ENCODE assay signal across 1 cellular context in the genomic region with DNA sequence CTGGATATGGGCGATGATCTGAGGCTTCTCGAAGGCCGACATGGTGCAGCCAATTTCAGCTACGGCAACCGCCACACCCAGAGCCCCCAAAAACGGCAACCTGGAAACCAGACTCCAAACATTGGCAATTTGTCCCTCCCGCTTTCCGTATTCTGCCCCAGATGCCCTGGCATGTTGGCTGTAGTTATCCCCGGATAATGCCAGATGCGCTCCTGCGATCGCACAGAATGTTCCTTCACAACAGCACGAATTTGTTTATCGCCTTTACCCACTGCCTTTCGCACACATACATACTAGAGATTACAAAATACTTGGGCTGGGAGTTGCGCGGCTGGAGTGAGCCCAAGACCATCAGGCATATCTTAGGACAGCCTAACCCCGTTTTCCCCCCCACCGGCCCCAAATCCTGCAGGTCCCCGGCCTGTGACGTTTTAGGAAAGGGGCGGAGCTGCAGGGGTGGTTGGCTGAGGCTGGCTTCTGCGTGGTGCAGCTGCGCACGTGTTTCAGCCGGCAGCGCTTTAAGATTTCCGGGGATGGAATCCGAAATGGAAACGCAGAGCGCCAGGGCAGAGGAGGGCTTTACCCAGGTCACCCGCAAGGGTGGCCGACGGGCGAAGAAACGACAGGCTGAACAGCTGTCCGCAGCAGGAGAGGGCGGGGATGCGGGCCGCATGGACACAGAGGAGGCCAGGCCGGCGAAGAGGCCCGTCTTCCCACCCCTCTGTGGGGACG.
TF ChIP-seq lines count a peak whose summit lies in the region.

A gene (plus strand): TSS at position 487 of the 732 bp plus-strand sequence. CDS start 47 bp downstream, at position 534.

TF ChIP-seq in HepG2, 621 proteins besides CTCF, POLR2A, EP300 and RAD21 (continued from another document and continues in another):
- TF ChIP-seq, protein P1, sequence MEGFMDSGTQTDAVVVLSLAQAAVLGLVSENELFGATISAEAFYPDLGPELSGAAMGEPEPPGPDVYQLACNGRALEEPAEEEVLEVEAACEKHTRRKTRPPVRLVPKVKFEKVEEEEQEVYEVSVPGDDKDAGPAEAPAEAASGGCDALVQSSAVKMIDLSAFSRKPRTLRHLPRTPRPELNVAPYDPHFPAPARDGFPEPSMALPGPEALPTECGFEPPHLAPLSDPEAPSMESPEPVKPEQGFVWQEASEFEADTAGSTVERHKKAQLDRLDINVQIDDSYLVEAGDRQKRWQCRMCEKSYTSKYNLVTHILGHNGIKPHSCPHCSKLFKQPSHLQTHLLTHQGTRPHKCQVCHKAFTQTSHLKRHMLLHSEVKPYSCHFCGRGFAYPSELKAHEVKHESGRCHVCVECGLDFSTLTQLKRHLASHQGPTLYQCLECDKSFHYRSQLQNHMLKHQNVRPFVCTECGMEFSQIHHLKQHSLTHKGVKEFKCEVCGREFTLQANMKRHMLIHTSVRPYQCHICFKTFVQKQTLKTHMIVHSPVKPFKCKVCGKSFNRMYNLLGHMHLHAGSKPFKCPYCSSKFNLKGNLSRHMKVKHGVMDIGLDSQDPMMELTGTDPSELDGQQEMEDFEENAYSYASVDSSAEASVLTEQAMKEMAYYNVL (CRISPR knock-in tag; IDR thresholded peaks at IDR 0.05; ENCODE audit: borderline replicate concordance), result no peak
- 0 out of 2 replicates have a peak, but pooled peaks have one; percentile 15 for TF ChIP-seq CAMTA2 (CRISPR knock-in tag; IDR thresholded peaks at IDR 0.05; ENCODE audit: borderline replicate concordance)
- TF ChIP-seq TMF1 (CRISPR knock-in tag; IDR thresholded peaks at IDR 0.05; ENCODE audit: low read depth), result peak; percentile 44; the same call in 1 of the 2 replicates
- TF ChIP-seq ZSCAN22 (CRISPR knock-in tag; IDR thresholded peaks at IDR 0.05), result peak; percentile 70; the same call in 1 of the 2 replicates
- TF ChIP-seq ZNF501 (CRISPR knock-in tag; IDR thresholded peaks at IDR 0.05), result peak; percentile 98
- TF ChIP-seq ELF3 (CRISPR knock-in tag; IDR thresholded peaks at IDR 0.05), result peak; percentile 49
- TF ChIP-seq ZBTB42 (CRISPR knock-in tag; IDR thresholded peaks at IDR 0.05), result peak; percentile 83
- TF ChIP-seq MAFK (conservative IDR thresholded peaks at IDR 0.05 in 1 of 2, IDR thresholded peaks at IDR 0.05 in 1 of 2; ENCODE audit: low read length in 2 of 2), result 0 out of 4 replicates have a peak, but pooled peaks of 1 of the 2 experiments have one; percentile 1
- TF ChIP-seq ZNF207 (IDR thresholded peaks at IDR 0.05; ENCODE audit: borderline replicate concordance), result 0 out of 2 replicates have a peak, but pooled peaks have one; percentile 13
- TF ChIP-seq, protein P2, sequence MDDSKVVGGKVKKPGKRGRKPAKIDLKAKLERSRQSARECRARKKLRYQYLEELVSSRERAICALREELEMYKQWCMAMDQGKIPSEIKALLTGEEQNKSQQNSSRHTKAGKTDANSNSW (CRISPR knock-in tag; IDR thresholded peaks at IDR 0.05; ENCODE audit: borderline replicate concordance), result peak; percentile 48; the same call in 1 of the 2 replicates
- peak; percentile 76 for TF ChIP-seq XRCC5 (optimal IDR thresholded peaks at IDR 0.05; ENCODE audit: low read length)
- TF ChIP-seq, protein P3, sequence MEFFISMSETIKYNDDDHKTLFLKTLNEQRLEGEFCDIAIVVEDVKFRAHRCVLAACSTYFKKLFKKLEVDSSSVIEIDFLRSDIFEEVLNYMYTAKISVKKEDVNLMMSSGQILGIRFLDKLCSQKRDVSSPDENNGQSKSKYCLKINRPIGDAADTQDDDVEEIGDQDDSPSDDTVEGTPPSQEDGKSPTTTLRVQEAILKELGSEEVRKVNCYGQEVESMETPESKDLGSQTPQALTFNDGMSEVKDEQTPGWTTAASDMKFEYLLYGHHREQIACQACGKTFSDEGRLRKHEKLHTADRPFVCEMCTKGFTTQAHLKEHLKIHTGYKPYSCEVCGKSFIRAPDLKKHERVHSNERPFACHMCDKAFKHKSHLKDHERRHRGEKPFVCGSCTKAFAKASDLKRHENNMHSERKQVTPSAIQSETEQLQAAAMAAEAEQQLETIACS (CRISPR knock-in tag; IDR thresholded peaks at IDR 0.05), result peak; percentile 13; the same call in 1 of the 2 replicates
- peak; percentile 10; the same call in 1 of the 2 replicates for TF ChIP-seq HOXD1 (CRISPR knock-in tag; IDR thresholded peaks at IDR 0.05)
- TF ChIP-seq ZEB1 (IDR thresholded peaks at IDR 0.05; ENCODE audit: insufficient replicate concordance, low read depth), result peak; percentile 78
- TF ChIP-seq ARNT (IDR thresholded peaks at IDR 0.05), result no peak
- peak; percentile 40; the same call in 1 of the 2 replicates for TF ChIP-seq ZNF616 (CRISPR knock-in tag; IDR thresholded peaks at IDR 0.05; ENCODE audit: low read depth)
- peak; percentile 3; the same call in 1 of the 2 replicates for TF ChIP-seq CEBPG (CRISPR knock-in tag; IDR thresholded peaks at IDR 0.05)
- TF ChIP-seq SMAD3 (CRISPR knock-in tag; IDR thresholded peaks at IDR 0.05), result peak; percentile 88
- TF ChIP-seq GATAD1 (CRISPR knock-in tag; IDR thresholded peaks at IDR 0.05), result peak; percentile 97
- TF ChIP-seq ZFP90 (CRISPR knock-in tag; IDR thresholded peaks at IDR 0.05; ENCODE audit: borderline replicate concordance), result peak; percentile 75; the same call in 1 of the 2 replicates
- TF ChIP-seq, protein P4, sequence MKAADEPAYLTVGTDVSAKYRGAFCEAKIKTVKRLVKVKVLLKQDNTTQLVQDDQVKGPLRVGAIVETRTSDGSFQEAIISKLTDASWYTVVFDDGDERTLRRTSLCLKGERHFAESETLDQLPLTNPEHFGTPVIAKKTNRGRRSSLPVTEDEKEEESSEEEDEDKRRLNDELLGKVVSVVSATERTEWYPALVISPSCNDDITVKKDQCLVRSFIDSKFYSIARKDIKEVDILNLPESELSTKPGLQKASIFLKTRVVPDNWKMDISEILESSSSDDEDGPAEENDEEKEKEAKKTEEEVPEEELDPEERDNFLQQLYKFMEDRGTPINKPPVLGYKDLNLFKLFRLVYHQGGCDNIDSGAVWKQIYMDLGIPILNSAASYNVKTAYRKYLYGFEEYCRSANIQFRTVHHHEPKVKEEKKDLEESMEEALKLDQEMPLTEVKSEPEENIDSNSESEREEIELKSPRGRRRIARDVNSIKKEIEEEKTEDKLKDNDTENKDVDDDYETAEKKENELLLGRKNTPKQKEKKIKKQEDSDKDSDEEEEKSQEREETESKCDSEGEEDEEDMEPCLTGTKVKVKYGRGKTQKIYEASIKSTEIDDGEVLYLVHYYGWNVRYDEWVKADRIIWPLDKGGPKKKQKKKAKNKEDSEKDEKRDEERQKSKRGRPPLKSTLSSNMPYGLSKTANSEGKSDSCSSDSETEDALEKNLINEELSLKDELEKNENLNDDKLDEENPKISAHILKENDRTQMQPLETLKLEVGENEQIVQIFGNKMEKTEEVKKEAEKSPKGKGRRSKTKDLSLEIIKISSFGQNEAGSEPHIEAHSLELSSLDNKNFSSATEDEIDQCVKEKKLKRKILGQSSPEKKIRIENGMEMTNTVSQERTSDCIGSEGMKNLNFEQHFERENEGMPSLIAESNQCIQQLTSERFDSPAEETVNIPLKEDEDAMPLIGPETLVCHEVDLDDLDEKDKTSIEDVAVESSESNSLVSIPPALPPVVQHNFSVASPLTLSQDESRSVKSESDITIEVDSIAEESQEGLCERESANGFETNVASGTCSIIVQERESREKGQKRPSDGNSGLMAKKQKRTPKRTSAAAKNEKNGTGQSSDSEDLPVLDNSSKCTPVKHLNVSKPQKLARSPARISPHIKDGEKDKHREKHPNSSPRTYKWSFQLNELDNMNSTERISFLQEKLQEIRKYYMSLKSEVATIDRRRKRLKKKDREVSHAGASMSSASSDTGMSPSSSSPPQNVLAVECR (CRISPR knock-in tag; IDR thresholded peaks at IDR 0.05; ENCODE audit: borderline replicate concordance), result peak; percentile 99
- TF ChIP-seq FIP1L1 (IDR thresholded peaks at IDR 0.05; ENCODE audit: borderline replicate concordance, insufficient read depth, low read depth, low read length), result peak; percentile 76; the same call in 1 of the 2 replicates
- TF ChIP-seq MIXL1 (CRISPR knock-in tag; IDR thresholded peaks at IDR 0.05), result peak; percentile 46
- 0 out of 2 replicates have a peak, but pooled peaks have one; percentile 44 for TF ChIP-seq ZNF451 (CRISPR knock-in tag; IDR thresholded peaks at IDR 0.05)
- TF ChIP-seq NCOR1 (IDR thresholded peaks at IDR 0.05; ENCODE audit: borderline replicate concordance, low read length), result peak; percentile 47; the same call in 1 of the 2 replicates
- TF ChIP-seq SIX1 (CRISPR knock-in tag; IDR thresholded peaks at IDR 0.05; ENCODE audit: borderline replicate concordance), result peak; percentile 41; the same call in 1 of the 2 replicates
- TF ChIP-seq ZNF841 (CRISPR knock-in tag; IDR thresholded peaks at IDR 0.05; ENCODE audit: borderline replicate concordance), result no peak
- no peak; the same call in 1 of the 2 replicates for TF ChIP-seq ZNF562 (CRISPR knock-in tag; IDR thresholded peaks at IDR 0.05; ENCODE audit: borderline replicate concordance)
- TF ChIP-seq HOXA9 (CRISPR knock-in tag; IDR thresholded peaks at IDR 0.05; ENCODE audit: borderline replicate concordance), result no peak
- TF ChIP-seq ZNF720 (CRISPR knock-in tag; IDR thresholded peaks at IDR 0.05), result no peak
- no peak for TF ChIP-seq SNRNP70 (IDR thresholded peaks at IDR 0.05; ENCODE audit: low read depth, low read length)
- peak; percentile 56; the same call in 1 of the 2 replicates for TF ChIP-seq ZNF772 (CRISPR knock-in tag; IDR thresholded peaks at IDR 0.05)
- peak; percentile 81 for TF ChIP-seq RBFOX2 (IDR thresholded peaks at IDR 0.05; ENCODE audit: low read depth, low read length)
- 0 out of 2 replicates have a peak, but pooled peaks have one; percentile 54 for TF ChIP-seq SP140L (CRISPR knock-in tag; IDR thresholded peaks at IDR 0.05; ENCODE audit: borderline replicate concordance)
- no peak for TF ChIP-seq HNF4G (IDR thresholded peaks at IDR 0.05; ENCODE audit: borderline replicate concordance, low read depth, low read length)
- TF ChIP-seq HNF4G (CRISPR knock-in tag; IDR thresholded peaks at IDR 0.05; ENCODE audit: borderline replicate concordance, low read depth), result peak; percentile 59; the same call in 1 of the 2 replicates
- 0 out of 2 replicates have a peak, but pooled peaks have one; percentile 16 for TF ChIP-seq ISX (CRISPR knock-in tag; conservative IDR thresholded peaks at IDR 0.05)
- 0 out of 2 replicates have a peak, but pooled peaks have one; percentile 14 for TF ChIP-seq PPARG (CRISPR knock-in tag; conservative IDR thresholded peaks at IDR 0.05)
- TF ChIP-seq FOXM1 (CRISPR knock-in tag; IDR thresholded peaks at IDR 0.05), result no peak
- TF ChIP-seq NFYB (CRISPR knock-in tag; IDR thresholded peaks at IDR 0.05), result peak; percentile 78
- TF ChIP-seq, protein P5, sequence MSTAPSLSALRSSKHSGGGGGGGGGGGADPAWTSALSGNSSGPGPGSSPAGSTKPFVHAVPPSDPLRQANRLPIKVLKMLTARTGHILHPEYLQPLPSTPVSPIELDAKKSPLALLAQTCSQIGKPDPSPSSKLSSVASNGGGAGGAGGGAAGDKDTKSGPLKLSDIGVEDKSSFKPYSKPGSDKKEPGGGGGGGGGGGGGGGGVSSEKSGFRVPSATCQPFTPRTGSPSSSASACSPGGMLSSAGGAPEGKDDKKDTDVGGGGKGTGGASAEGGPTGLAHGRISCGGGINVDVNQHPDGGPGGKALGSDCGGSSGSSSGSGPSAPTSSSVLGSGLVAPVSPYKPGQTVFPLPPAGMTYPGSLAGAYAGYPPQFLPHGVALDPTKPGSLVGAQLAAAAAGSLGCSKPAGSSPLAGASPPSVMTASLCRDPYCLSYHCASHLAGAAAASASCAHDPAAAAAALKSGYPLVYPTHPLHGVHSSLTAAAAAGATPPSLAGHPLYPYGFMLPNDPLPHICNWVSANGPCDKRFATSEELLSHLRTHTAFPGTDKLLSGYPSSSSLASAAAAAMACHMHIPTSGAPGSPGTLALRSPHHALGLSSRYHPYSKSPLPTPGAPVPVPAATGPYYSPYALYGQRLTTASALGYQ (CRISPR knock-in tag; IDR thresholded peaks at IDR 0.05), result peak; percentile 22; the same call in 1 of the 2 replicates
- peak; percentile 46; the same call in 1 of the 2 replicates for TF ChIP-seq ZNF180 (CRISPR knock-in tag; IDR thresholded peaks at IDR 0.05; ENCODE audit: borderline replicate concordance, low read depth)
- TF ChIP-seq, protein P6, sequence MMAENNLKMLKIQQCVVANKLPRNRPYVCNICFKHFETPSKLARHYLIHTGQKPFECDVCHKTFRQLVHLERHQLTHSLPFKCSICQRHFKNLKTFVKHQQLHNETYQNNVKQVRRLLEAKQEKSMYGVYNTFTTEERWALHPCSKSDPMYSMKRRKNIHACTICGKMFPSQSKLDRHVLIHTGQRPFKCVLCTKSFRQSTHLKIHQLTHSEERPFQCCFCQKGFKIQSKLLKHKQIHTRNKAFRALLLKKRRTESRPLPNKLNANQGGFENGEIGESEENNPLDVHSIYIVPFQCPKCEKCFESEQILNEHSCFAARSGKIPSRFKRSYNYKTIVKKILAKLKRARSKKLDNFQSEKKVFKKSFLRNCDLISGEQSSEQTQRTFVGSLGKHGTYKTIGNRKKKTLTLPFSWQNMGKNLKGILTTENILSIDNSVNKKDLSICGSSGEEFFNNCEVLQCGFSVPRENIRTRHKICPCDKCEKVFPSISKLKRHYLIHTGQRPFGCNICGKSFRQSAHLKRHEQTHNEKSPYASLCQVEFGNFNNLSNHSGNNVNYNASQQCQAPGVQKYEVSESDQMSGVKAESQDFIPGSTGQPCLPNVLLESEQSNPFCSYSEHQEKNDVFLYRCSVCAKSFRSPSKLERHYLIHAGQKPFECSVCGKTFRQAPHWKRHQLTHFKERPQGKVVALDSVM (CRISPR knock-in tag; IDR thresholded peaks at IDR 0.05), result peak; percentile 71
- TF ChIP-seq AGO1 (IDR thresholded peaks at IDR 0.05; ENCODE audit: low read depth, low read length, poor library complexity, severe bottlenecking), result peak; percentile 75
- TF ChIP-seq, protein P7, sequence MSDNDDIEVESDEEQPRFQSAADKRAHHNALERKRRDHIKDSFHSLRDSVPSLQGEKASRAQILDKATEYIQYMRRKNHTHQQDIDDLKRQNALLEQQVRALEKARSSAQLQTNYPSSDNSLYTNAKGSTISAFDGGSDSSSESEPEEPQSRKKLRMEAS (IDR thresholded peaks at IDR 0.05), result peak; percentile 99
- TF ChIP-seq NFIC (IDR thresholded peaks at IDR 0.05; ENCODE audit: low read length), result peak; percentile 76
- peak; percentile 69; the same call in 1 of the 2 replicates for TF ChIP-seq ZKSCAN5 (CRISPR knock-in tag; IDR thresholded peaks at IDR 0.05)
- peak; percentile 80; the same call in 1 of the 2 replicates for TF ChIP-seq AHR (CRISPR knock-in tag; IDR thresholded peaks at IDR 0.05)
- peak; percentile 55; the same call in 1 of the 2 replicates for TF ChIP-seq RFXAP (CRISPR knock-in tag; IDR thresholded peaks at IDR 0.05; ENCODE audit: borderline replicate concordance)
- peak; percentile 84 for TF ChIP-seq SIX4 (CRISPR knock-in tag; IDR thresholded peaks at IDR 0.05)
- no peak for TF ChIP-seq ZNF672 (CRISPR knock-in tag; IDR thresholded peaks at IDR 0.05)
